ENCODE assay signal across 18 cellular contexts in the genomic region with DNA sequence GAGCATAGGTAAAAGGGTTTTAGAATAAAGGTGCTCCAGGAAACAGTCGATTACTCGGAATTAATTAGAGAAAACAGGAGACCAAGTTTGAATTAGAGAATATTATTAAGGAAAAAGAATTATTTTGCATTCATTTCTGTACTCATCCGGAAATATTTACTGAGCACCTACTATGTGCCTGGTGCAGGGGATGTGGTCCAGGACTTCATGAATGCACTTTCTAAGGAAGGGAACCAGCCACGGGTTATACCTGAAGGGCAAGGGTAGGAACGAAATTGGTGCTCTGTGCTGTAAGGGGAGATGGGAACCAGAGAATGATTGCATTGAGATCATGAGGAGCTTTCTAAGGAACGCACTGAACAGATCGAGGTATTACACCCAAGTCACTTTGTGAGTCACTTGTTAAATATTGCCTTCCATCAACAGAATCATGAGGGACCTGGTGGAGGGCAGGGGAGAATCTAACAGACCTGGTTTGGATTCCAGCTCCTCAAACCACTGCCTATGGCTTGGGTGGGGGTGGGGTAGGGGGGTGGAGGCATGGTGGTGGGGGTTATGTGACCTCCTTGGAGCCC. TPM values are rescaled to one million over a fixed set of nuclear protein-coding genes. Genes with fewer than 3 reads are reported as not detected.
"Had no signal": no experiment of that assay in that cellular context is flagged by ENCODE, and none has a peak within 500 bp of the region (broad histone marks: within the 10 kb centered on the region; RNA-seq: fewer than 3 reads in every experiment).

No MANE protein-coding gene starts in this region.

- H3K36me3 ChIP-seq: heart right ventricle, pancreas had no signal

- H3K27ac ChIP-seq: epithelial cell of prostate, skin epidermis had no signal

- DNase-seq: activated CD4-positive, alpha-beta T cell treated with anti-CD3 and anti-CD28 coated beads, Interleukin-2, amount 50 U/mL, for 1 hour; activated naive CD8-positive, alpha-beta T cell treated with anti-CD3 and anti-CD28 coated beads, Interleukin-2, amount 10 ng/mL, durations not matched to agents 7 days and 5 days; anterior cingulate cortex; cerebellar nuclear complex; dermis blood vessel endothelial cell; heart right ventricle; left ventricle myocardium superior; mucosa of descending colon; naive thymus-derived CD4-positive, alpha-beta T cell; pancreas; stimulated activated CD4-positive, alpha-beta T cell treated with anti-CD3 and anti-CD28 coated beads, Interleukin-4, amount 100 ng/mL, for 4 hours; stimulated activated CD8-positive, alpha-beta memory T cell treated with anti-CD3 and anti-CD28 coated beads, Interleukin-4, amount 100 ng/mL, for 48 hours; stimulated activated naive CD4-positive, alpha-beta T cell treated with Interleukin-2 at 50 U/mL for 16 hours; SW 1271 had no signal

- ATAC-seq: heart right ventricle; left ventricle myocardium superior; mucosa of descending colon; naive thymus-derived CD4-positive, alpha-beta T cell; pancreas had no signal

- FAIRE-seq: frontal cortex, islet of Langerhans, pancreas had no signal

- H3K27me3 ChIP-seq: heart right ventricle, pancreas had no signal

- H3K9me3 ChIP-seq: heart right ventricle, mucosa of descending colon, pancreas had no signal

- H3K4me3 ChIP-seq: heart right ventricle, mucosa of descending colon, pancreas, skin epidermis had no signal

RNA-seq across cellular contexts. Expression of gene C11orf96, which starts 40.9 kb away (rescaled TPM):
- polyA plus RNA-seq: naive thymus-derived CD4-positive, alpha-beta T cell had no signal
